In genomic region chr22:20972014-20972797, GRCh38 we compare ENCODE assay signal across 1 cellular context.
TF ChIP-seq lines count a peak whose summit lies in the region.

No MANE protein-coding gene starts in this region.

TF ChIP-seq in HEK293, 187 proteins besides CTCF, POLR2A, EP300 and RAD21 (continued from another document):
- no peak for TF ChIP-seq ZNF280C (tag by site-specific recombination; IDR thresholded peaks at IDR 0.05)
